In the genomic region with DNA sequence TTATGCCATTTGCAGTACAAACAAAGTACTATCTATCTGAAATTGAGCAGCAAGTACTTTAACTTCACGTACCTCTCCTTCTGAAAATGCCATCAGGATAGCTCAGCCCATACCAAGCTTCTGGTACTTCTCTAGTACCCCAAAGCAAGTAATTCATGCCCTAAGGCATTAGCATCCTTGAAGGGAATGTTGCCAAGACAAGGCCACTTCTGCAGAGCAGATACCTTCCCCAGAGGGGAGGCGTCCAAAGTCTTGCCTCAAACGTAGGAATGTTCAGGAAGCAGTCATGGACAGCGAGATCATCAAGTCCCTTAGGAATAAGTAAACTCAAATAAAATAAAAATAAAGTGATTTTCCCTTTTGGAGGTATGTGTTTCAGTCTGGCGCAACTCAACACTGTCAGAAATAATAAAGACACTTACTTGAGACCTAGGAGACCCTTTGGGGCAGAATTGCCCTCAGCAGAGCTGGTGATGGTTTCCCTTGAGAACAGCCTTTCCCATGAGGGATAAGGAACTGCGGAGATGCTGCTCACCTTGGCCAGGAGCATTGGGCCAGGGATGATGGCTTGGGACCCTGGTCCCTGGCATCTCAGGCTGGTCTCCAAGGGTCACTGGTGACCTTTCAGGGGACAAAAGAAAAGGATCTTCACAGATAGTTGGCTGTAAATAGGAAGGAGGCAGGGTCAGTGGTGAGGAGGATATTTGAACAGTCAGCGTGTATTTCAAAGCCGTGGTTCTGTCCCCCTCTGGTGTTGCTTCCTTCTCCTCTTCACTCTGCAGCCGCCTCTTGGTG, we compare ENCODE assay signal across 21 cellular contexts.
DNase-seq lines count a peak whose midpoint lies in the region; ATAC-seq, FAIRE-seq and TF ChIP-seq lines count a peak whose summit lies in the region.
"Had no signal": no experiment of that assay in that cellular context is flagged by ENCODE, and none has a peak within 500 bp of the region (broad histone marks: within the 10 kb centered on the region; RNA-seq: fewer than 3 reads in every experiment).

No MANE protein-coding gene starts in this region.

- H3K4me1 Mint-ChIP-seq in neural crest cell, result peaks cover 27% of the 10 kb centered on the region
- H3K4me1 Mint-ChIP-seq: CD4-positive, alpha-beta memory T cell had no signal

- no peak overlapping the region for H2BK120ac ChIP-seq in IMR-90 (ENCODE audit: low read depth, low read length)

- H3K4me3 ChIP-seq in IMR-90 (ENCODE audit: insufficient read depth, low read depth, low read length) (no peak overlapping the region), choroid plexus epithelial cell (ENCODE audit: low read depth, low read length) (no peak overlapping the region)
- H3K4me3 ChIP-seq: GM23338 had no signal

- no peak overlapping the region for H3K56ac ChIP-seq in IMR-90 (ENCODE audit: extremely low read depth, insufficient read depth, low read length)

- no peak overlapping the region for H2AFZ ChIP-seq in IMR-90 (replicated peaks; ENCODE audit: low read length, poor library complexity)
- H2AFZ ChIP-seq: GM23338 had no signal

- dilution Hi-C loops in IMR-90 (cut with HindIII; ENCODE audit: low sequenced_read_pairs, unreplicated experiment), result no loop called here

- no peak for TF ChIP-seq POLR2A in IMR-90 (IDR thresholded peaks at IDR 0.05; ENCODE audit: low read depth, low read length)
- TF ChIP-seq POLR2A in H54 (IDR thresholded peaks at IDR 0.05; ENCODE audit: low read depth, low read length), result no peak

- intact Hi-C loops in IMR-90 (cut with micrococcal nuclease), result no loop called here

- H3K4me2 ChIP-seq in IMR-90 (ENCODE audit: low read depth, low read length), result no peak overlapping the region
- H3K4me2 ChIP-seq: GM23338 had no signal

- CTCF ChIA-PET in IMR-90 (lab: Yijun Ruan, JAX), result no interaction called here

- FAIRE-seq in H54 (lab: Jason Lieb, UNC), result no peak
- FAIRE-seq: GM19239 had no signal

- H3K9ac ChIP-seq in IMR-90 (ENCODE audit: low read depth, low read length), result no peak overlapping the region

- TF ChIP-seq RAD21 in IMR-90 (IDR thresholded peaks at IDR 0.05; ENCODE audit: low read length), result no peak

- POLR2A ChIA-PET in IMR-90 (lab: Charles Lee; ENCODE audit: unreplicated experiment), result no interaction called here

- H4K91ac ChIP-seq in IMR-90 (ENCODE audit: insufficient read depth, low read depth, low read length), result no peak overlapping the region; the same call in 1 of the 2 replicates

- H3K27ac Mint-ChIP-seq in neural crest cell (ENCODE audit: unreplicated experiment), result peak overlapping the region; percentile 53
- H3K27ac Mint-ChIP-seq: CD4-positive, alpha-beta memory T cell; GM23338; HFFc6 had no signal

- H2BK15ac ChIP-seq in IMR-90 (ENCODE audit: low read depth, low read length), result no peak overlapping the region

- H3K79me1 ChIP-seq in IMR-90 (ENCODE audit: low read depth in 1 of 2, low read length in 2 of 2), result no peaks in the 10 kb centered on the region

- H3K14ac ChIP-seq in IMR-90 (replicated peaks; ENCODE audit: low read depth, low read length), result no peak overlapping the region

- H2BK20ac ChIP-seq in IMR-90 (ENCODE audit: low read depth, low read length), result no peak overlapping the region

- H3K36me3 ChIP-seq in IMR-90 (ENCODE audit: control insufficient read depth, insufficient read depth, low read length), result no peaks in the 10 kb centered on the region

- ATAC-seq in IMR-90 (ENCODE audit: low read depth), result no peak; the same call in 1 of the 2 replicates
- ATAC-seq: GM23338, Panc1 had no signal

- H3K23ac ChIP-seq in IMR-90 (ENCODE audit: low read depth, low read length), result no peak overlapping the region

- no peaks in the 10 kb centered on the region for H3K9me3 ChIP-seq in IMR-90 (ENCODE audit: control insufficient read depth, insufficient read depth, low read length)

- no peak overlapping the region for H4K5ac ChIP-seq in IMR-90 (ENCODE audit: low read depth, low read length)

- no peak overlapping the region for H3K4ac ChIP-seq in IMR-90 (ENCODE audit: low read depth, low read length)

- H2BK5ac ChIP-seq in IMR-90 (ENCODE audit: low read depth, low read length, poor library complexity, severe bottlenecking), result no peak overlapping the region

- no peak overlapping the region for H3K27ac ChIP-seq in IMR-90 (ENCODE audit: insufficient read depth, low read length)

- H3K4me1 ChIP-seq in IMR-90 (ENCODE audit: control insufficient read depth, insufficient read depth, low read length), result peaks cover 6% of the 10 kb centered on the region

- no TSS peak for BruUV-seq in IMR-90 (replicated peaks; lab: Mats Ljungman, UMichigan)

- no peak overlapping the region for H3K4me3 Mint-ChIP-seq in neural crest cell
- H3K4me3 Mint-ChIP-seq: CD4-positive, alpha-beta memory T cell; GM23338; HFFc6 had no signal

- TF ChIP-seq CTCF in IMR-90 (conservative IDR thresholded peaks at IDR 0.05; ENCODE audit: low read depth, low read length) (no peak), choroid plexus epithelial cell (conservative IDR thresholded peaks at IDR 0.05; ENCODE audit: low read depth, low read length) (no peak), neural crest cell (conservative IDR thresholded peaks at IDR 0.05) (no peak)

- no peaks in the 10 kb centered on the region for H3K27me3 ChIP-seq in IMR-90 (ENCODE audit: control insufficient read depth, insufficient read depth, low read length)

- 100% methylated on average over 1 of the region's 9 CpGs; no CpG with 5 or more reads in 1 of the 2 experiments for WGBS in IMR-90 (ENCODE audit: extremely low coverage in 2 of 2, insufficient read length in 1 of 2), 2 experiments

- H2AK5ac ChIP-seq in IMR-90 (ENCODE audit: low read depth, low read length), result no peak overlapping the region; the same call in 1 of the 2 replicates

- no peak overlapping the region for H3K18ac ChIP-seq in IMR-90 (ENCODE audit: low read depth, low read length)

- H4K20me1 ChIP-seq in IMR-90 (ENCODE audit: insufficient read depth, low read length), result no peaks in the 10 kb centered on the region

- DNase-seq in AG20443 (ENCODE audit: low spot score), result peak; percentile 39
- peak; percentile 16 for DNase-seq in IMR-90
- DNase-seq in choroid plexus epithelial cell (ENCODE audit: low read depth), result peak; percentile 21
- no peak for DNase-seq in neural crest cell (ENCODE audit: low read depth, low spot score)
- DNase-seq in H54 (ENCODE audit: insufficient read length, low spot score), result no peak
- no peak for DNase-seq in hypothalamus (lab: John Stamatoyannopoulos, UW)
- DNase-seq in SW 1271 (lab: John Stamatoyannopoulos, UW), result no peak
- no peak for DNase-seq in CD1c-positive myeloid dendritic cell (ENCODE audit: extremely low spot score)
- DNase-seq: CD4-positive, alpha-beta memory T cell; DMS79; GF-D8; HFFc6; Kasumi-1; NCI-H1930; NCI-H2171; NCI-H510A; NCI-H82; Right ventricle myocardium superior had no signal

- no peaks in the 10 kb centered on the region for H3K36me3 Mint-ChIP-seq in neural crest cell (ENCODE audit: low read depth)
- H3K36me3 Mint-ChIP-seq: CD4-positive, alpha-beta memory T cell had no signal

- H3K9me3 Mint-ChIP-seq in neural crest cell, result no peaks in the 10 kb centered on the region
- H3K9me3 Mint-ChIP-seq: GM23338, HFFc6 had no signal

- no peak overlapping the region for H2AK9ac ChIP-seq in IMR-90 (replicated peaks; ENCODE audit: low read depth, low read length, poor library complexity)

- no peaks in the 10 kb centered on the region for H3K9me1 ChIP-seq in IMR-90 (ENCODE audit: insufficient read depth, low read length)

- H4K8ac ChIP-seq in IMR-90 (ENCODE audit: low read depth in 2 of 2, low read length in 2 of 2), result no peak overlapping the region

- H3K27me3 Mint-ChIP-seq in neural crest cell (ENCODE audit: low read depth), result no peaks in the 10 kb centered on the region
- H3K27me3 Mint-ChIP-seq: CD4-positive, alpha-beta memory T cell had no signal

- in situ Hi-C loops in IMR-90 (cut with MboI; ENCODE audit: low sequenced_read_pairs), result no loop called here

TF ChIP-seq in IMR-90, 13 proteins besides CTCF, POLR2A, EP300 and RAD21:
- TF ChIP-seq MAZ (IDR thresholded peaks at IDR 0.05; ENCODE audit: borderline replicate concordance, low read depth, low read length) (no peak), MAFK (IDR thresholded peaks at IDR 0.05; ENCODE audit: low read depth, low read length) (no peak), MXI1 (IDR thresholded peaks at IDR 0.05; ENCODE audit: borderline replicate concordance, low read depth, low read length) (no peak), BHLHE40 (IDR thresholded peaks at IDR 0.05; ENCODE audit: low read depth, low read length) (no peak), SMC3 (IDR thresholded peaks at IDR 0.05; ENCODE audit: low read depth, low read length) (no peak), CEBPB (IDR thresholded peaks at IDR 0.05; ENCODE audit: low read depth, low read length) (no peak), NFE2L2 (IDR thresholded peaks at IDR 0.05; ENCODE audit: low read depth, low read length) (no peak), RCOR1 (IDR thresholded peaks at IDR 0.05; ENCODE audit: insufficient replicate concordance, low read length) (no peak), CHD1 (IDR thresholded peaks at IDR 0.05; ENCODE audit: low read depth, low read length) (no peak), FOS (IDR thresholded peaks at IDR 0.05; ENCODE audit: low read depth, low read length) (no peak), RFX5 (IDR thresholded peaks at IDR 0.05; ENCODE audit: low read depth, low read length) (no peak)
- TF ChIP-seq, protein P1, sequence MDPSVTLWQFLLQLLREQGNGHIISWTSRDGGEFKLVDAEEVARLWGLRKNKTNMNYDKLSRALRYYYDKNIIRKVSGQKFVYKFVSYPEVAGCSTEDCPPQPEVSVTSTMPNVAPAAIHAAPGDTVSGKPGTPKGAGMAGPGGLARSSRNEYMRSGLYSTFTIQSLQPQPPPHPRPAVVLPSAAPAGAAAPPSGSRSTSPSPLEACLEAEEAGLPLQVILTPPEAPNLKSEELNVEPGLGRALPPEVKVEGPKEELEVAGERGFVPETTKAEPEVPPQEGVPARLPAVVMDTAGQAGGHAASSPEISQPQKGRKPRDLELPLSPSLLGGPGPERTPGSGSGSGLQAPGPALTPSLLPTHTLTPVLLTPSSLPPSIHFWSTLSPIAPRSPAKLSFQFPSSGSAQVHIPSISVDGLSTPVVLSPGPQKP (IDR thresholded peaks at IDR 0.05; ENCODE audit: borderline replicate concordance, low read depth, low read length), result no peak
- TF ChIP-seq, protein P2, sequence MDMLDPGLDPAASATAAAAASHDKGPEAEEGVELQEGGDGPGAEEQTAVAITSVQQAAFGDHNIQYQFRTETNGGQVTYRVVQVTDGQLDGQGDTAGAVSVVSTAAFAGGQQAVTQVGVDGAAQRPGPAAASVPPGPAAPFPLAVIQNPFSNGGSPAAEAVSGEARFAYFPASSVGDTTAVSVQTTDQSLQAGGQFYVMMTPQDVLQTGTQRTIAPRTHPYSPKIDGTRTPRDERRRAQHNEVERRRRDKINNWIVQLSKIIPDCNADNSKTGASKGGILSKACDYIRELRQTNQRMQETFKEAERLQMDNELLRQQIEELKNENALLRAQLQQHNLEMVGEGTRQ (IDR thresholded peaks at IDR 0.05; ENCODE audit: low read depth, low read length), result no peak

Comparison
In these comparisons a context has a peak if more than half of its experiments do, and no peak if none do; other contexts are left out.
1. DNase-seq: peak in AG20443 (single experiment), IMR-90 (single experiment) and choroid plexus epithelial cell (single experiment); none in neural crest cell (single experiment), H54 (single experiment), hypothalamus (0 of 51), SW 1271 (0 of 2) and CD1c-positive myeloid dendritic cell (single experiment).